Comparison of ENCODE assay signal across 17 cellular contexts in the genomic region with DNA sequence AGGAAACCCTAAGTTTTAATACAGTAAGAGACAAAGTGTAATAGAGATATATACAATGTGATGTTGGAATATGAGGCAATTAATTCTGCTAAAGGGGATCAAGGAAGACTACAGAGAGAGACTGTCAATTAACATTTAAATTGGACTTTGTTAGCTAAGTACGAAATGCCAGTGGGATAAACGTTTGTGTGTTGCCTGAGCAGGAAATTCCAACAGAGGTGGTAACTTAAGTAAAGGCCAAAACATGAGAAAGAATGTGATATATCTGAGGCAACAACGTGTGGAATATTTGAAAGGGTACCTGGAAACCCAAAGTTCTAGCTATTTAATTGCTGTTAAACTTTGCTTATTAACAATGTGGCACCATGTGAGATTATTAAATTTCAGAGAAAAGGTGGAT.
DNase-seq lines count a peak whose midpoint lies in the region; ATAC-seq and TF ChIP-seq lines count a peak whose summit lies in the region.
"Had no signal": no experiment of that assay in that cellular context is flagged by ENCODE, and none has a peak within 500 bp of the region (broad histone marks: within the 10 kb centered on the region; RNA-seq: fewer than 3 reads in every experiment).

No MANE protein-coding gene starts in this region.

- H3K4me1 Mint-ChIP-seq in stimulated activated naive CD8-positive, alpha-beta T cell treated with anti-CD3 and anti-CD28 coated beads, Interleukin-15, amount 100 ng/mL, for 72 hours: no peaks in the 10 kb centered on the region
- H3K4me1 Mint-ChIP-seq: IgD-negative memory B cell had no signal

- no peaks in the 10 kb centered on the region for H3K27me3 Mint-ChIP-seq in stimulated activated naive CD8-positive, alpha-beta T cell treated with anti-CD3 and anti-CD28 coated beads, Interleukin-15, amount 100 ng/mL, for 72 hours
- H3K27me3 Mint-ChIP-seq: IgD-negative memory B cell had no signal

- no peak overlapping the region for H3K4ac ChIP-seq in mesendoderm (ENCODE audit: low read depth, low read length)

- WGBS in mesendoderm (ENCODE audit: extremely low coverage, insufficient coverage, low lambda C conversion rate): no CpG with 5 or more reads among the region's 3 CpGs

- H4K8ac ChIP-seq in mesendoderm (ENCODE audit: low read depth, low read length): no peak overlapping the region

- H3K9me3 ChIP-seq in SJSA1 (replicated peaks): no peaks in the 10 kb centered on the region

- no peaks in the 10 kb centered on the region for H3K79me1 ChIP-seq in mesendoderm (ENCODE audit: low read length)

- H3K27ac Mint-ChIP-seq in stimulated activated naive CD8-positive, alpha-beta T cell treated with anti-CD3 and anti-CD28 coated beads, Interleukin-15, amount 100 ng/mL, for 72 hours: no peak overlapping the region
- H3K27ac Mint-ChIP-seq: CD8-positive, alpha-beta T cell; IgD-negative memory B cell had no signal

- peak overlapping the region; percentile 20 for H3K27ac ChIP-seq in SJSA1
- H3K27ac ChIP-seq in mesendoderm (ENCODE audit: low read depth, low read length): peak overlapping the region; percentile 66
- H3K27ac ChIP-seq: 22Rv1 had no signal

- H3K4me1 ChIP-seq in SJSA1 (replicated peaks): peaks cover 5% of the 10 kb centered on the region
- peaks cover 2% of the 10 kb centered on the region for H3K4me1 ChIP-seq in mesendoderm (ENCODE audit: control insufficient read depth, low read depth, low read length)

- no peak overlapping the region for H2BK15ac ChIP-seq in mesendoderm (replicated peaks; ENCODE audit: low read depth)

- no peak for ATAC-seq in GM21423 (IDR thresholded peaks at IDR 0.05; ENCODE audit: unreplicated experiment)
- no peak for ATAC-seq in stimulated activated naive CD8-positive, alpha-beta T cell treated with anti-CD3 and anti-CD28 coated beads, Interleukin-15, amount 100 ng/mL, for 72 hours
- ATAC-seq: CD8-positive, alpha-beta T cell; PC-3 had no signal

- peak overlapping the region; percentile 69 for H2BK5ac ChIP-seq in mesendoderm (ENCODE audit: low read length)

- H3K4me3 ChIP-seq in SJSA1 (no peak overlapping the region), fibroblast of pulmonary artery (replicated peaks; ENCODE audit: low read depth, low read length) (no peak overlapping the region), mesendoderm (ENCODE audit: low read length) (no peak overlapping the region)

- DNase-seq in ELF-1 (ENCODE audit: low read depth, low spot score) (peak; percentile 3), SJSA1 (ENCODE audit: low read depth in 1 of 2, low spot score in 2 of 2) (no peak), fibroblast of pulmonary artery (ENCODE audit: low read depth) (peak; percentile 50), mesendoderm (peak; percentile 87)
- DNase-seq in activated effector memory CD4-positive, alpha-beta T cell treated with anti-CD3 and anti-CD28 coated beads, Interleukin-2, amount 50 U/mL, for 16 hours: no peak
- no peak for DNase-seq in stimulated activated CD4-positive, alpha-beta T cell treated with anti-CD3 and anti-CD28 coated beads, Interleukin-4, amount 100 ng/mL, for 1 hour
- DNase-seq in stimulated activated naive CD8-positive, alpha-beta T cell treated with anti-CD3 and anti-CD28 coated beads, Interleukin-15, amount 100 ng/mL, for 72 hours: no peak
- DNase-seq: CD8-positive, alpha-beta T cell; DMS79 treated with DMSO at 0.1 percent for 48 hours; GF-D8; NCI-H1417; NCI-H2029 treated with DMSO at 0.1 percent for 48 hours; NCI-H526; PC-3 had no signal

- no peak for TF ChIP-seq CTCF in fibroblast of pulmonary artery (IDR thresholded peaks at IDR 0.05; ENCODE audit: low read length, missing control alignments)

- H3K23ac ChIP-seq in mesendoderm (ENCODE audit: low read length): no peak overlapping the region

- H4K5ac ChIP-seq in mesendoderm (ENCODE audit: low read length): no peak overlapping the region

- H3K4me3 Mint-ChIP-seq in stimulated activated naive CD8-positive, alpha-beta T cell treated with anti-CD3 and anti-CD28 coated beads, Interleukin-15, amount 100 ng/mL, for 72 hours: no peak overlapping the region
- H3K4me3 Mint-ChIP-seq: CD8-positive, alpha-beta T cell; IgD-negative memory B cell had no signal

- H3K27me3 ChIP-seq in SJSA1 (replicated peaks): no peaks in the 10 kb centered on the region
- no peaks in the 10 kb centered on the region for H3K27me3 ChIP-seq in mesendoderm (ENCODE audit: insufficient read depth, low read length, poor library complexity)

- H2BK120ac ChIP-seq in mesendoderm (ENCODE audit: low read depth, low read length): no peak overlapping the region

- H3K18ac ChIP-seq in mesendoderm (ENCODE audit: low read length): no peak overlapping the region

- no peaks in the 10 kb centered on the region for H3K79me2 ChIP-seq in mesendoderm (ENCODE audit: control insufficient read depth, insufficient read depth, low read length)

- peaks cover 8 to 16% of the 10 kb centered on the region in 2 donors for H3K9me3 Mint-ChIP-seq in stimulated activated naive CD8-positive, alpha-beta T cell treated with anti-CD3 and anti-CD28 coated beads, Interleukin-15, amount 100 ng/mL, for 72 hours

- no peak overlapping the region for H3K9ac ChIP-seq in mesendoderm (ENCODE audit: low read length)

- peak overlapping the region; percentile 17 for H3K56ac ChIP-seq in mesendoderm (ENCODE audit: low read length)

- H3K36me3 ChIP-seq in SJSA1 (no peaks in the 10 kb centered on the region), mesendoderm (ENCODE audit: control insufficient read depth, insufficient read depth, low read length) (no peaks in the 10 kb centered on the region)

- no peak overlapping the region for H3K4me2 ChIP-seq in mesendoderm (ENCODE audit: low read length)

- H2AK5ac ChIP-seq in mesendoderm (ENCODE audit: low read length): no peak overlapping the region

Comparison
In these comparisons a context has a peak if more than half of its experiments do, and no peak if none do; other contexts are left out.
1. DNase-seq: peak in ELF-1 (single experiment), fibroblast of pulmonary artery (single experiment) and mesendoderm (single experiment); none in SJSA1 (0 of 2), activated effector memory CD4-positive, alpha-beta T cell treated with anti-CD3 and anti-CD28 coated beads, Interleukin-2, amount 50 U/mL, for 16 hours (single experiment), stimulated activated CD4-positive, alpha-beta T cell treated with anti-CD3 and anti-CD28 coated beads, Interleukin-4, amount 100 ng/mL, for 1 hour (single experiment) and stimulated activated naive CD8-positive, alpha-beta T cell treated with anti-CD3 and anti-CD28 coated beads, Interleukin-15, amount 100 ng/mL, for 72 hours (0 of 2).